ENCODE assay signal across 12 cellular contexts in the genomic region with DNA sequence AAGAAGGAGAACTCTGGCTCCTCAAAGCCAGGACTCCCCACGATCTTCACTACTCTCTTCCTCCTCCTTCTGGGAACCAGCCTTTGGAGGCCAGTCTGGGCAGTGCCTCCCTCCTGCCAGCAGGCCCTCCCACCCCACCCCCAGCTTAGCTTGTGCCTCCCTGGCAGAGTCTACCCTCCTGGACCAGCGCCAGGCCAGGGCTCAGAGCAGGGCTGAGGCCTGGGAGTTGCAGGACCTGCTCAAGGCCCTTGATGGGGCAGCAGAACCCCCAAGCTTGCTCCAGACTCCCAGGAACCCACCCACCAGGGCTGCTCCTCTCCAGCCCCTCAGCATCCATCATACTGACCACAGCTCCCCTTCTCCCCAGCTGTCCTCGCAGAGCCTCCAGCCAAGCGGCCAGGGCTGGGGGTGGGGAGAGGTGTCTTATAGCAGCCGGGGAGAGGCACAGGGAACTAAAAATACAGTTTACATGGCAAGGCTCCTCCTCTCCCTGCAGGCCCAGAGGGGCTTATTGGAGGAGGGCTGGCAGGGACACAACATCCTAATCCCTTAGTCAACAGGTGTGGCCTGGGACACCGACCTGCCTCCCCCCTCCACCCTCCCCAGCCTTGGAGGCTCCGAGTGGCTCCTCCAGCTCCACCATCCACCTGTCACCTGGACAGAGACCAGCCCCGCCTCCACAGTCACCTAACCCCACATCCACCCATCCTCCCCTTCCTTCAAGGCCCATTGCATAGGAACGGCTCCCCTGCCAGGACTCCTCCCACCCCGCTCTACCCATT. TPM values are rescaled to one million over a fixed set of nuclear protein-coding genes. Genes with fewer than 3 reads are reported as not detected.
DNase-seq lines count a peak whose midpoint lies in the region; ATAC-seq and TF ChIP-seq lines count a peak whose summit lies in the region.
"Had no signal": no experiment of that assay in that cellular context is flagged by ENCODE, and none has a peak within 500 bp of the region (broad histone marks: within the 10 kb centered on the region; RNA-seq: fewer than 3 reads in every experiment).

No MANE protein-coding gene starts in this region.

- H3K9me3 Mint-ChIP-seq in T-helper 2 cell treated with Interferon-gamma antibody and Interleukin-4, amounts not matched to agents 5 μg/mL and 100 μg/mL, for 36 hours = no peaks in the 10 kb centered on the region
- H3K9me3 Mint-ChIP-seq in activated naive CD4-positive, alpha-beta T cell treated with anti-CD3 and anti-CD28 coated beads, Interleukin-2, amount 50 U/mL, for 72 hours = no peaks in the 10 kb centered on the region

- ATAC-seq in HG02642 (IDR thresholded peaks at IDR 0.05; ENCODE audit: poor library complexity, unreplicated experiment) (no peak), GM19351 (IDR thresholded peaks at IDR 0.05; ENCODE audit: unreplicated experiment) (no peak)
- no peak for ATAC-seq in activated naive CD4-positive, alpha-beta T cell treated with anti-CD3 and anti-CD28 coated beads, Interleukin-2, amount 50 U/mL, for 72 hours

- 27 to 68% methylated on average over 10 of the region's 10 CpGs for WGBS in sigmoid colon, 2 donors

- peaks cover 2% of the 10 kb centered on the region for H3K27me3 Mint-ChIP-seq in T-helper 2 cell treated with Interferon-gamma antibody and Interleukin-4, amounts not matched to agents 5 μg/mL and 100 μg/mL, for 36 hours (ENCODE audit: low read depth)

- intact Hi-C loops in sigmoid colon (cut with DNase I) = loop anchor here (2.0 to 5.0 kb wide), 4 partner anchors 36 to 175 kb away; partner anchors contain the start of gene RASD2

- peak overlapping the region; percentile 94 for H3K27ac ChIP-seq in cardiac muscle cell
- peak overlapping the region; percentile 80 to 85 (median 82) for H3K27ac ChIP-seq in sigmoid colon
- H3K27ac ChIP-seq: SK-N-MC had no signal

- no peak overlapping the region for H3K27ac Mint-ChIP-seq in T-helper 2 cell treated with Interferon-gamma antibody and Interleukin-4, amounts not matched to agents 5 μg/mL and 100 μg/mL, for 36 hours
- no peak overlapping the region for H3K27ac Mint-ChIP-seq in activated naive CD4-positive, alpha-beta T cell treated with anti-CD3 and anti-CD28 coated beads, Interleukin-2, amount 50 U/mL, for 72 hours

- no peaks in the 10 kb centered on the region for H3K27me3 ChIP-seq in H7 (ENCODE audit: control insufficient read depth, insufficient read depth, low read length)
- H3K27me3 ChIP-seq in cardiac muscle cell = no peaks in the 10 kb centered on the region
- no peaks in the 10 kb centered on the region for H3K27me3 ChIP-seq in sigmoid colon

- peak; percentile 79 for DNase-seq in H7
- peak; percentile 87 for DNase-seq in NCI-H510A treated with DMSO at 0.1 percent for 48 hours (lab: John Stamatoyannopoulos, UW)
- peak in 1 of 2 donors; percentile 89 for DNase-seq in cardiac muscle cell (ENCODE audit: low read depth in 1 of 2, low spot score in 1 of 2)
- peak; percentile 88 for DNase-seq in sigmoid colon
- DNase-seq in T-helper 2 cell treated with Interferon-gamma antibody and Interleukin-4, amounts not matched to agents 5 μg/mL and 100 μg/mL, for 36 hours (ENCODE audit: low spot score) = no peak
- no peak for DNase-seq in activated naive CD4-positive, alpha-beta T cell treated with anti-CD3 and anti-CD28 coated beads, Interleukin-2, amount 50 U/mL, for 72 hours (ENCODE audit: low spot score in 2 of 2)

- no peak overlapping the region for H3K4me3 Mint-ChIP-seq in T-helper 2 cell treated with Interferon-gamma antibody and Interleukin-4, amounts not matched to agents 5 μg/mL and 100 μg/mL, for 36 hours

- H3K4me3 ChIP-seq in H7 (ENCODE audit: insufficient read depth, low read depth, low read length) (no peak overlapping the region), cardiac muscle cell (peak overlapping the region; percentile 15), sigmoid colon (no peak overlapping the region)
- H3K4me3 ChIP-seq: SK-N-MC had no signal

- TF ChIP-seq CTCF in cardiac muscle cell (IDR thresholded peaks at IDR 0.05; ENCODE audit: low read depth, low read length) (no peak), sigmoid colon (IDR thresholded peaks at IDR 0.05) (no peak)

- peak in 1 of 4 donors; percentile 2 for TF ChIP-seq EP300 in sigmoid colon (IDR thresholded peaks at IDR 0.05)

- TF ChIP-seq POLR2A in sigmoid colon (IDR thresholded peaks at IDR 0.05) = no peak

- H3K4me1 ChIP-seq in cardiac muscle cell (ENCODE audit: low read depth) (peaks cover 46% of the 10 kb centered on the region), sigmoid colon (peaks cover 0 to 42% (median 36%) of the 10 kb centered on the region in 4 donors)

- H3K36me3 ChIP-seq in H7 (replicated peaks; ENCODE audit: control insufficient read depth, insufficient read depth, low read length) (no peaks in the 10 kb centered on the region), cardiac muscle cell (no peaks in the 10 kb centered on the region), sigmoid colon (no peaks in the 10 kb centered on the region)

- peaks cover 7% of the 10 kb centered on the region for H3K4me1 Mint-ChIP-seq in T-helper 2 cell treated with Interferon-gamma antibody and Interleukin-4, amounts not matched to agents 5 μg/mL and 100 μg/mL, for 36 hours (ENCODE audit: low read depth)

- H3K9me3 ChIP-seq in cardiac muscle cell (ENCODE audit: low read depth) (no peaks in the 10 kb centered on the region), sigmoid colon (no peaks in the 10 kb centered on the region)

- no peaks in the 10 kb centered on the region for H3K36me3 Mint-ChIP-seq in T-helper 2 cell treated with Interferon-gamma antibody and Interleukin-4, amounts not matched to agents 5 μg/mL and 100 μg/mL, for 36 hours (ENCODE audit: low read depth)
- H3K36me3 Mint-ChIP-seq in activated naive CD4-positive, alpha-beta T cell treated with anti-CD3 and anti-CD28 coated beads, Interleukin-2, amount 50 U/mL, for 72 hours = no peaks in the 10 kb centered on the region

RNA-seq across cellular contexts. Expression of gene MB, which starts 5.2 kb away (rescaled TPM):
- 0.35 and 0.70 TPM in 2 replicates for total RNA-seq in H7 (2014; rRNA removed; shearing (Covaris generic))
- total RNA-seq in cardiac muscle cell (952 and 1,065 TPM in 2 replicates), sigmoid colon (10 to 100 TPM in 1 of 4 donors, 1 to 10 TPM in 1, under 1 TPM in 1, not detected in 1; 0.68 to 12.8 (median 1.9) TPM)
- polyA plus RNA-seq in cardiac muscle cell (829 and 1,030 TPM in 2 replicates), sigmoid colon (10 to 100 TPM in 2 of 3 donors, 1 to 10 TPM in 1; 7.9 to 84.7 (median 59.4) TPM)
- total RNA-seq in activated naive CD4-positive, alpha-beta T cell treated with anti-CD3 and anti-CD28 coated beads, Interleukin-2, amount 50 U/mL, for 72 hours = under 1 TPM in 1 of 2 donors, not detected in 1; 0.47 TPM
- total RNA-seq: HT1080, kidney epithelial cell, temporal lobe had no signal

RNA-seq across cellular contexts. Expression of gene APOL6, which starts 25.9 kb away (rescaled TPM):
- total RNA-seq in H7 (2014; rRNA removed; shearing (Covaris generic)) = 0.03 and 0.07 TPM in 2 replicates
- total RNA-seq in cardiac muscle cell (not detected in 2 replicates), sigmoid colon (10 to 100 TPM; 15.8 to 28.2 (median 17.0) TPM)
- polyA plus RNA-seq in cardiac muscle cell (0.07 TPM in 1 of 2 replicates, not detected in the other), sigmoid colon (10 to 100 TPM in 1 of 3 donors, 1 to 10 TPM in 2; 4.2 to 24.3 (median 7.9) TPM)
- total RNA-seq in activated naive CD4-positive, alpha-beta T cell treated with anti-CD3 and anti-CD28 coated beads, Interleukin-2, amount 50 U/mL, for 72 hours = 10 to 100 TPM; 23.5 to 33.2 TPM

Comparison
In these comparisons a context has a peak if more than half of its experiments do, and no peak if none do; other contexts are left out.
1. DNase-seq: peak in H7 (single experiment), NCI-H510A treated with DMSO at 0.1 percent for 48 hours (single experiment) and sigmoid colon (single experiment); none in T-helper 2 cell treated with Interferon-gamma antibody and Interleukin-4, amounts not matched to agents 5 μg/mL and 100 μg/mL, for 36 hours (single experiment) and activated naive CD4-positive, alpha-beta T cell treated with anti-CD3 and anti-CD28 coated beads, Interleukin-2, amount 50 U/mL, for 72 hours (0 of 2).
2. RNA of gene MB, which starts 5.2 kb away (total RNA-seq): 952 to 1,065 TPM in cardiac muscle cell; 0.68 to 12.8 TPM in sigmoid colon, 0.47 TPM in activated naive CD4-positive, alpha-beta T cell treated with anti-CD3 and anti-CD28 coated beads, Interleukin-2, amount 50 U/mL, for 72 hours and 0.35 to 0.70 TPM in H7; every median in the first group is over 10 times any median in the second.
3. RNA of gene APOL6, which starts 25.9 kb away (total RNA-seq): 23.5 to 33.2 TPM in activated naive CD4-positive, alpha-beta T cell treated with anti-CD3 and anti-CD28 coated beads, Interleukin-2, amount 50 U/mL, for 72 hours and 15.8 to 28.2 TPM in sigmoid colon; 0.03 to 0.07 TPM in H7 and not detected in cardiac muscle cell; every median in the first group is over 10 times any median in the second.